Comparison of ENCODE assay signal across 23 cellular contexts in genomic region chr3:63279442-63279841, GRCh38. TPM values are rescaled to one million over a fixed set of nuclear protein-coding genes. Genes with fewer than 3 reads are reported as not detected.
DNase-seq lines count a peak whose midpoint lies in the region; TF ChIP-seq lines count a peak whose summit lies in the region.
"Had no signal": no experiment of that assay in that cellular context is flagged by ENCODE, and none has a peak within 500 bp of the region (broad histone marks: within the 10 kb centered on the region; RNA-seq: fewer than 3 reads in every experiment).

No MANE protein-coding gene starts in this region.

- H3K9me3 ChIP-seq in adipocyte (ENCODE audit: control insufficient read depth, low read length) (peaks cover 7% of the 10 kb centered on the region), stomach (no peaks in the 10 kb centered on the region)
- H3K9me3 ChIP-seq: lower lobe of right lung had no signal

- H3K4me3 ChIP-seq in adipocyte (ENCODE audit: low read length) (peak overlapping the region; percentile 50), stomach (peak overlapping the region in 3 of 4 donors; percentile 5 to 33 (median 19))
- H3K4me3 ChIP-seq: BLaER1 treated with 17β-estradiol and CSF1 and Interleukin-3, amounts not matched to agents 10 nM and 100 nM; lower lobe of right lung had no signal

- H3K36me3 ChIP-seq in adipocyte (ENCODE audit: control insufficient read depth, insufficient read depth, low read length, severe bottlenecking): no peaks in the 10 kb centered on the region
- no peaks in the 10 kb centered on the region for H3K36me3 ChIP-seq in stomach
- H3K36me3 ChIP-seq: BLaER1 treated with 17β-estradiol and CSF1 and Interleukin-3, amounts not matched to agents 10 nM and 100 nM; lower lobe of right lung had no signal

- H3K27ac ChIP-seq in stomach: no peak overlapping the region
- H3K27ac ChIP-seq: 22Rv1; BLaER1 treated with 17β-estradiol and CSF1 and Interleukin-3, amounts not matched to agents 10 nM and 100 nM; lower lobe of right lung had no signal

- H3K27me3 ChIP-seq in adipocyte (replicated peaks; ENCODE audit: control insufficient read depth, insufficient read depth, low read length) (peaks cover 55% of the 10 kb centered on the region), stomach (peaks cover 4 to 48% (median 19%) of the 10 kb centered on the region in 3 donors)
- H3K27me3 ChIP-seq: BLaER1 treated with 17β-estradiol and CSF1 and Interleukin-3, amounts not matched to agents 10 nM and 100 nM had no signal

- no peak for TF ChIP-seq EP300 in stomach (IDR thresholded peaks at IDR 0.05)

- intact Hi-C loops in stomach (cut with DNase I; ENCODE audit: low total_unique reads): no loop called here

- DNase-seq in NCI-H146 (lab: John Stamatoyannopoulos, UW): peak; percentile 42
- DNase-seq in NCI-H146 treated with DMSO at 0.1 percent for 48 hours (lab: John Stamatoyannopoulos, UW; ENCODE audit: unreplicated experiment): no peak
- no peak for DNase-seq in adipocyte (ENCODE audit: low read depth)
- peak; percentile 35 for DNase-seq in inferior parietal cortex (ENCODE audit: extremely low spot score)
- no peak for DNase-seq in stomach
- no peak for DNase-seq in NCI-H774 (lab: John Stamatoyannopoulos, UW)
- DNase-seq in AG08395 (ENCODE audit: low spot score): no peak
- no peak for DNase-seq in NCI-H187 (lab: John Stamatoyannopoulos, UW)
- DNase-seq: activated CD4-positive, alpha-beta T cell treated with anti-CD3 and anti-CD28 coated beads, Interleukin-2, amount 50 U/mL, for 1 hour; activated CD8-positive, alpha-beta memory T cell treated with anti-CD3 and anti-CD28 coated beads, Interleukin-2, amount 50 U/mL, for 48 hours; activated gamma-delta T cell treated with Interleukin-2 at 50 U/mL for 16 hours; DMS 273 treated with DMSO at 0.1 percent for 48 hours; GDM1; lower lobe of right lung; NCI-H1436; NCI-H2227 treated with DMSO at 0.1 percent for 48 hours; NK-92 treated with Interleukin-12 subunit alpha and Interleukin-12 subunit beta, amount 100 ng/mL, for 24 hours; stimulated activated CD4-positive, alpha-beta T cell treated with anti-CD3 and anti-CD28 coated beads, Interleukin-2, amount 100 ng/mL, for 48 hours had no signal

- no peak for TF ChIP-seq POLR2A in stomach (IDR thresholded peaks at IDR 0.05)

- no peak overlapping the region for H3K9ac ChIP-seq in adipocyte (ENCODE audit: low read length)
- H3K9ac ChIP-seq: BLaER1 treated with 17β-estradiol and CSF1 and Interleukin-3, amounts not matched to agents 10 nM and 100 nM had no signal

- 6 to 9% (median 6%) methylated on average over 6 of the region's 6 CpGs for WGBS in stomach, 5 donors

- no peak for TF ChIP-seq CTCF in stomach (IDR thresholded peaks at IDR 0.05)

- peaks cover 4% of the 10 kb centered on the region for H3K4me1 ChIP-seq in adipocyte (ENCODE audit: control insufficient read depth, insufficient read depth, low read length)
- peaks cover 8 to 22% (median 18%) of the 10 kb centered on the region in 4 donors for H3K4me1 ChIP-seq in stomach
- H3K4me1 ChIP-seq: BLaER1 treated with 17β-estradiol and CSF1 and Interleukin-3, amounts not matched to agents 10 nM and 100 nM; lower lobe of right lung had no signal

RNA-seq across cellular contexts. Expression of gene SYNPR, which starts 1.3 kb away (rescaled TPM):
- total RNA-seq in stomach: 1 to 10 TPM in 2 of 5 donors, under 1 TPM in 1, not detected in 2; 0.29 to 1.7 (median 1.0) TPM
- polyA plus RNA-seq in stomach: under 1 TPM in 2 of 3 donors, not detected in 1; 0.13 to 0.31 TPM
- total RNA-seq: endodermal cell, lower lobe of right lung, RPMI7951, ureter had no signal

Comparison
In these comparisons a context has a peak if more than half of its experiments do, and no peak if none do; other contexts are left out.
1. DNase-seq: peak in NCI-H146 (single experiment) and inferior parietal cortex (single experiment); none in NCI-H146 treated with DMSO at 0.1 percent for 48 hours (single experiment), adipocyte (single experiment), stomach (single experiment), NCI-H774 (single experiment), AG08395 (single experiment) and NCI-H187 (0 of 2).